1 cellular context compared by ENCODE assay signal in the genomic region with DNA sequence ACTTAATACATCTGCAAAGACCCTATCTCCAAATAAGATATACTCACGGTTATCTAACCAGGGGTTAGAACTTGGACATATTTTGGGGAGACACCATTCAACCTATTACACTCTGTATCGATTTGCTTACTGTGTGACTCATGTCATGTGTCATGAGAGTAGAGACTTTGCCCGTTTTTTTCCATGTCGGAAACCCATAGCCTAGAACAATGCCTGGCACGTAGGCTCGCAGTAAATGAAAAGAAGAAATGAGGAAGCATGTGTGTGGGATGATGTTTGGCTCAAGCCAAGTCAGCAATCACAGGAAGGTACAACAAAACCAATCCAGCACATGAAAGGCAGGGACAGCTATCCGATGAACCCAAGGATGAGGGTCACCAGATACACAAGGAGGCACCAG.
TF ChIP-seq lines count a peak whose summit lies in the region.

No MANE protein-coding gene starts in this region.

TF ChIP-seq in IMR-90, 13 proteins besides CTCF, POLR2A, EP300 and RAD21:
- TF ChIP-seq, protein P1, sequence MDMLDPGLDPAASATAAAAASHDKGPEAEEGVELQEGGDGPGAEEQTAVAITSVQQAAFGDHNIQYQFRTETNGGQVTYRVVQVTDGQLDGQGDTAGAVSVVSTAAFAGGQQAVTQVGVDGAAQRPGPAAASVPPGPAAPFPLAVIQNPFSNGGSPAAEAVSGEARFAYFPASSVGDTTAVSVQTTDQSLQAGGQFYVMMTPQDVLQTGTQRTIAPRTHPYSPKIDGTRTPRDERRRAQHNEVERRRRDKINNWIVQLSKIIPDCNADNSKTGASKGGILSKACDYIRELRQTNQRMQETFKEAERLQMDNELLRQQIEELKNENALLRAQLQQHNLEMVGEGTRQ (IDR thresholded peaks at IDR 0.05; ENCODE audit: low read depth, low read length) = no peak
- no peak for TF ChIP-seq RFX5 (IDR thresholded peaks at IDR 0.05; ENCODE audit: low read depth, low read length)
- TF ChIP-seq NFE2L2 (IDR thresholded peaks at IDR 0.05; ENCODE audit: low read depth, low read length) = no peak
- TF ChIP-seq CHD1 (IDR thresholded peaks at IDR 0.05; ENCODE audit: low read depth, low read length) = no peak
